Comparison of ENCODE assay signal across 8 cellular contexts in genomic region chr4:103198111-103198765, GRCh38. TPM values are rescaled to one million over a fixed set of nuclear protein-coding genes. Genes with fewer than 3 reads are reported as not detected.
A peak's percentile ranks its signal among the peaks of the same experiment; 100 is the strongest.
DNase-seq lines count a peak whose midpoint lies in the region; ATAC-seq lines count a peak whose summit lies in the region.

A gene with protein sequence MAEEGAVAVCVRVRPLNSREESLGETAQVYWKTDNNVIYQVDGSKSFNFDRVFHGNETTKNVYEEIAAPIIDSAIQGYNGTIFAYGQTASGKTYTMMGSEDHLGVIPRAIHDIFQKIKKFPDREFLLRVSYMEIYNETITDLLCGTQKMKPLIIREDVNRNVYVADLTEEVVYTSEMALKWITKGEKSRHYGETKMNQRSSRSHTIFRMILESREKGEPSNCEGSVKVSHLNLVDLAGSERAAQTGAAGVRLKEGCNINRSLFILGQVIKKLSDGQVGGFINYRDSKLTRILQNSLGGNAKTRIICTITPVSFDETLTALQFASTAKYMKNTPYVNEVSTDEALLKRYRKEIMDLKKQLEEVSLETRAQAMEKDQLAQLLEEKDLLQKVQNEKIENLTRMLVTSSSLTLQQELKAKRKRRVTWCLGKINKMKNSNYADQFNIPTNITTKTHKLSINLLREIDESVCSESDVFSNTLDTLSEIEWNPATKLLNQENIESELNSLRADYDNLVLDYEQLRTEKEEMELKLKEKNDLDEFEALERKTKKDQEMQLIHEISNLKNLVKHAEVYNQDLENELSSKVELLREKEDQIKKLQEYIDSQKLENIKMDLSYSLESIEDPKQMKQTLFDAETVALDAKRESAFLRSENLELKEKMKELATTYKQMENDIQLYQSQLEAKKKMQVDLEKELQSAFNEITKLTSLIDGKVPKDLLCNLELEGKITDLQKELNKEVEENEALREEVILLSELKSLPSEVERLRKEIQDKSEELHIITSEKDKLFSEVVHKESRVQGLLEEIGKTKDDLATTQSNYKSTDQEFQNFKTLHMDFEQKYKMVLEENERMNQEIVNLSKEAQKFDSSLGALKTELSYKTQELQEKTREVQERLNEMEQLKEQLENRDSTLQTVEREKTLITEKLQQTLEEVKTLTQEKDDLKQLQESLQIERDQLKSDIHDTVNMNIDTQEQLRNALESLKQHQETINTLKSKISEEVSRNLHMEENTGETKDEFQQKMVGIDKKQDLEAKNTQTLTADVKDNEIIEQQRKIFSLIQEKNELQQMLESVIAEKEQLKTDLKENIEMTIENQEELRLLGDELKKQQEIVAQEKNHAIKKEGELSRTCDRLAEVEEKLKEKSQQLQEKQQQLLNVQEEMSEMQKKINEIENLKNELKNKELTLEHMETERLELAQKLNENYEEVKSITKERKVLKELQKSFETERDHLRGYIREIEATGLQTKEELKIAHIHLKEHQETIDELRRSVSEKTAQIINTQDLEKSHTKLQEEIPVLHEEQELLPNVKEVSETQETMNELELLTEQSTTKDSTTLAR (N-terminal part only) (minus strand): TSS chr4:103198343. CDS start chr4:103198319, 24 bp downstream.

- H3K36me3 ChIP-seq in endocrine pancreas (ENCODE audit: control insufficient read depth, insufficient read depth, low read length), result no peaks in the 10 kb centered on the region

- no peaks in the 10 kb centered on the region for H3K9me3 ChIP-seq in endocrine pancreas (ENCODE audit: control insufficient read depth, low read length)

- peak; percentile 90 for ATAC-seq in GM19467 (IDR thresholded peaks at IDR 0.05; ENCODE audit: unreplicated experiment)

- H3K4me3 ChIP-seq in endocrine pancreas (ENCODE audit: control insufficient read depth, insufficient read depth, low read length), result peak within 1 kb of the TSS; percentile 90

- peaks cover 3% of the 10 kb centered on the region for H3K4me1 ChIP-seq in endocrine pancreas (ENCODE audit: control insufficient read depth, insufficient read depth, low read length)

- H3K27me3 ChIP-seq in endocrine pancreas (ENCODE audit: control insufficient read depth, insufficient read depth, low read length), result no peaks in the 10 kb centered on the region

- peak within 1 kb of the TSS; percentile 84 for H3K9ac ChIP-seq in endocrine pancreas (ENCODE audit: control insufficient read depth, insufficient read depth, low read length)

- DNase-seq in COLO668 (lab: John Stamatoyannopoulos, UW; ENCODE audit: unreplicated experiment) (peak; percentile 87), HPDE6-E6E7 (ENCODE audit: extremely low spot score) (peak; percentile 50), NOMO-1 (lab: John Stamatoyannopoulos, UW; ENCODE audit: unreplicated experiment in 2 of 2) (peak; percentile 81 to 82), mesenteric fat pad (ENCODE audit: low spot score) (peak; percentile 93)
- DNase-seq in activated CD8-positive, alpha-beta memory T cell treated with anti-CD3 and anti-CD28 coated beads for 24 hours, result peak; percentile 97
- DNase-seq in stimulated activated CD8-positive, alpha-beta memory T cell treated with anti-CD3 and anti-CD28 coated beads, Interleukin-15, amount 100 ng/mL, for 1 hour (ENCODE audit: low read depth), result peak; percentile 72

RNA-seq across cellular contexts. Expression of the gene that starts here (rescaled TPM):
- 1.2 TPM for total RNA-seq in mesenteric fat pad

Comparison
In these comparisons a context has a peak if more than half of its experiments do, and no peak if none do; other contexts are left out.
1. Peak in every context shown above with its lines: DNase-seq, ATAC-seq and H3K4me3 ChIP-seq.